23 cellular contexts compared by ENCODE assay signal in genomic region chr20:37890643-37891042, GRCh38. TPM values are rescaled to one million over a fixed set of nuclear protein-coding genes. Genes with fewer than 3 reads are reported as not detected.
"Had no signal": no experiment of that assay in that cellular context is flagged by ENCODE, and none has a peak within 500 bp of the region (broad histone marks: within the 10 kb centered on the region; RNA-seq: fewer than 3 reads in every experiment).

No MANE protein-coding gene starts in this region.

- DNase-seq: activated B cell treated with CpG ODN at 0.5 μM for 24 hours; activated CD4-positive, alpha-beta T cell treated with anti-CD3 and anti-CD28 coated beads for 4 hours; activated CD8-positive, alpha-beta T cell treated with anti-CD3 and anti-CD28 coated beads for 36 hours; activated naive CD4-positive, alpha-beta T cell; activated naive CD8-positive, alpha-beta T cell treated with anti-CD3 and anti-CD28 coated beads, Interleukin-2, amount 10 ng/mL, durations not matched to agents 7 days and 5 days; activated T-cell treated with anti-CD3 and anti-CD28 coated beads, Interleukin-2, amount 50 U/mL, for 1 hour; amygdala; caudate nucleus; endodermal cell; foreskin melanocyte; glutamatergic neuron; hippocampal formation; islet precursor cell; left colon; mesendoderm; naive thymus-derived CD4-positive, alpha-beta T cell; psoas muscle; stimulated activated CD4-positive, alpha-beta T cell treated with anti-CD3 and anti-CD28 coated beads, Interleukin-2, amount 100 ng/mL, for 24 hours; stimulated activated naive CD4-positive, alpha-beta T cell treated with Interleukin-2 at 50 U/mL for 16 hours; tibial artery had no signal

- ATAC-seq: activated CD8-positive, alpha-beta T cell treated with anti-CD3 and anti-CD28 coated beads for 36 hours; activated T-helper 17 cell treated with anti-CD3 and anti-CD28 coated beads, Interleukin-2, amount 50 U/mL, for 72 hours; left colon; naive thymus-derived CD4-positive, alpha-beta T cell; psoas muscle; right cardiac atrium had no signal

RNA-seq across cellular contexts. Expression of gene VSTM2L, which starts 12.3 kb away (rescaled TPM):
- total RNA-seq: activated B cell treated with CpG ODN at 0.5 μM for 24 hours; activated CD8-positive, alpha-beta T cell treated with anti-CD3 and anti-CD28 coated beads for 36 hours; activated naive CD8-positive, alpha-beta T cell treated with anti-CD3 and anti-CD28 coated beads, Interleukin-2, amount 10 ng/mL, durations not matched to agents 7 days and 5 days; activated T-helper 17 cell treated with anti-CD3 and anti-CD28 coated beads, Interleukin-2, amount 50 U/mL, for 72 hours; skeletal muscle tissue had no signal
